Comparison of ENCODE assay signal across 6 cellular contexts in the genomic region with DNA sequence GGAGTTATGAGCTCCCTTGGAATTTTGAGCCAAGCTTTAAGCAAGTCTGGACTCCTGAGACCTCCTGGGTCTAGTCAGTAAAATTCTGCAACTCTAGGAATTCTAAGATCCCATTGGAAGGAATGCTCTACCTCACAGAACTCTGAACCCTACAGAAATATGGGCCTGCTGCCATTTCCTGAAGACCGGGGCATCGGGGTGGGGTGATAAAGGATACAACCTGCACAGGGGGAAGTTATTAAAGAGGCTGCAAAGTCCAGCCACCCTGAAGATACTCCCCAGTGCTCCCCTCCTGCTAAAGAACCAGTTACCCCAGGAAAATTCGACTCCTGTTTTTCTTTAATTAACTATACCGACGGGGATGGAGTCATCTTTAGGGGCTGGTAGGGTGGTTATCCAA. TPM values are rescaled to one million over a fixed set of nuclear protein-coding genes. Genes with fewer than 3 reads are reported as not detected.
DNase-seq lines count a peak whose midpoint lies in the region; ATAC-seq and TF ChIP-seq lines count a peak whose summit lies in the region.

No MANE protein-coding gene starts in this region.

- H3K27me3 ChIP-seq in HUES48 (ENCODE audit: control insufficient read depth, insufficient read depth, low read length) (no peaks in the 10 kb centered on the region), endodermal cell (ENCODE audit: control insufficient read depth, insufficient read depth, low read length, poor library complexity, severe bottlenecking) (no peaks in the 10 kb centered on the region)

- H3K4me1 Mint-ChIP-seq in endodermal cell (peaks cover 35% of the 10 kb centered on the region), progenitor cell of endocrine pancreas (ENCODE audit: low read depth) (peaks cover 23% of the 10 kb centered on the region)

- H3K27me3 Mint-ChIP-seq in endodermal cell (ENCODE audit: insufficient read depth), result no peaks in the 10 kb centered on the region
- no peaks in the 10 kb centered on the region for H3K27me3 Mint-ChIP-seq in progenitor cell of endocrine pancreas

- no peak for ATAC-seq in HG03135 (IDR thresholded peaks at IDR 0.05; ENCODE audit: unreplicated experiment)

- WGBS in endodermal cell (ENCODE audit: insufficient coverage in 1 of 2, insufficient read length in 1 of 2), 2 experiments, result 95% methylated on average over 5 of the region's 5 CpGs; no CpG with 5 or more reads in 1 of the 2 experiments

- DNase-seq in endodermal cell (no peak), progenitor cell of endocrine pancreas (ENCODE audit: low spot score, unreplicated experiment) (no peak), NCI-H1092 treated with DMSO at 0.1 percent for 48 hours (lab: John Stamatoyannopoulos, UW) (no peak), NCI-H187 treated with DMSO at 0.1 percent for 48 hours (lab: John Stamatoyannopoulos, UW) (no peak)

- H3K4me3 Mint-ChIP-seq in endodermal cell (peak overlapping the region; percentile 81), progenitor cell of endocrine pancreas (ENCODE audit: low read depth) (peak overlapping the region; percentile 81)

- TF ChIP-seq CTCF in endodermal cell (conservative IDR thresholded peaks at IDR 0.05) (no peak), progenitor cell of endocrine pancreas (IDR thresholded peaks at IDR 0.05; ENCODE audit: unreplicated experiment) (no peak)

- H3K36me3 ChIP-seq in HUES48 (ENCODE audit: control insufficient read depth, insufficient read depth, low read length) (peaks cover 24% of the 10 kb centered on the region), endodermal cell (ENCODE audit: control insufficient read depth, insufficient read depth, low read length) (peaks cover 54% of the 10 kb centered on the region)

- H3K4me3 ChIP-seq in HUES48 (ENCODE audit: low read depth, low read length), result 0 out of 2 replicates have a peak overlapping the region, but pooled peaks have one; percentile 58
- H3K4me3 ChIP-seq in endodermal cell (ENCODE audit: low read length), result no peak overlapping the region

- H3K27ac Mint-ChIP-seq in endodermal cell (peak overlapping the region; percentile 96), progenitor cell of endocrine pancreas (peak overlapping the region; percentile 100)

- H3K9ac ChIP-seq in HUES48 (ENCODE audit: low read depth, low read length) (no peak overlapping the region), endodermal cell (ENCODE audit: extremely low read depth, low read length, poor library complexity, severe bottlenecking) (no peak overlapping the region)

- H3K9me3 Mint-ChIP-seq in endodermal cell, result no peaks in the 10 kb centered on the region
- no peaks in the 10 kb centered on the region for H3K9me3 Mint-ChIP-seq in progenitor cell of endocrine pancreas (ENCODE audit: low read depth)

- H3K9me3 ChIP-seq in HUES48 (ENCODE audit: control insufficient read depth, insufficient read depth, low read length) (no peaks in the 10 kb centered on the region), endodermal cell (ENCODE audit: control insufficient read depth, low read length) (no peaks in the 10 kb centered on the region)

- H3K36me3 Mint-ChIP-seq in endodermal cell (ENCODE audit: low read depth), result peaks cover 49% of the 10 kb centered on the region
- H3K36me3 Mint-ChIP-seq in progenitor cell of endocrine pancreas (ENCODE audit: insufficient read depth), result peaks cover 10% of the 10 kb centered on the region

- H3K4me1 ChIP-seq in HUES48 (ENCODE audit: control insufficient read depth, insufficient read depth, low read length) (peaks cover 7% of the 10 kb centered on the region), endodermal cell (ENCODE audit: control insufficient read depth, insufficient read depth, low read length) (no peaks in the 10 kb centered on the region)

- H3K27ac ChIP-seq in HUES48 (ENCODE audit: low read depth, low read length), result peak overlapping the region; percentile 78
- no peak overlapping the region for H3K27ac ChIP-seq in endodermal cell (ENCODE audit: low read depth, low read length)

RNA-seq across cellular contexts. Expression of a gene that starts 2.4 kb away (rescaled TPM):
- total RNA-seq in endodermal cell (10 to 100 TPM; 23.6 to 32.5 TPM), progenitor cell of endocrine pancreas (44.8 and 45.8 TPM in 2 replicates)
- 22.4 TPM for polyA plus RNA-seq in endodermal cell (2013, experiment 1 of 2)
- polyA plus RNA-seq in endodermal cell (2013, experiment 2 of 2), result 20.6 TPM

RNA-seq across cellular contexts. Expression of a gene that starts 11.5 kb away (rescaled TPM):
- total RNA-seq in endodermal cell (10 to 100 TPM; 56.3 to 56.6 TPM), progenitor cell of endocrine pancreas (29.8 and 39.4 TPM in 2 replicates)
- 36.7 TPM for polyA plus RNA-seq in endodermal cell (2013, experiment 1 of 2)
- polyA plus RNA-seq in endodermal cell (2013, experiment 2 of 2), result 36.0 TPM

RNA-seq across cellular contexts. Expression of a gene that starts 14.3 kb away (rescaled TPM):
- total RNA-seq in endodermal cell, result 1 to 10 TPM; 2.1 to 8.5 TPM
- polyA plus RNA-seq in endodermal cell (2013, experiment 1 of 2), result 1.2 TPM
- 1.1 TPM for polyA plus RNA-seq in endodermal cell (2013, experiment 2 of 2)
- total RNA-seq in progenitor cell of endocrine pancreas, result 1.1 and 1.3 TPM in 2 replicates

RNA-seq across cellular contexts. Expression of a gene that starts 51.8 kb away (rescaled TPM):
- total RNA-seq in endodermal cell (10 to 100 TPM; 67.1 to 90.3 TPM), progenitor cell of endocrine pancreas (111 and 123 TPM in 2 replicates)
- polyA plus RNA-seq in endodermal cell (2013, experiment 1 of 2), result 82.3 TPM
- 65.2 TPM for polyA plus RNA-seq in endodermal cell (2013, experiment 2 of 2)
